In the genomic region with DNA sequence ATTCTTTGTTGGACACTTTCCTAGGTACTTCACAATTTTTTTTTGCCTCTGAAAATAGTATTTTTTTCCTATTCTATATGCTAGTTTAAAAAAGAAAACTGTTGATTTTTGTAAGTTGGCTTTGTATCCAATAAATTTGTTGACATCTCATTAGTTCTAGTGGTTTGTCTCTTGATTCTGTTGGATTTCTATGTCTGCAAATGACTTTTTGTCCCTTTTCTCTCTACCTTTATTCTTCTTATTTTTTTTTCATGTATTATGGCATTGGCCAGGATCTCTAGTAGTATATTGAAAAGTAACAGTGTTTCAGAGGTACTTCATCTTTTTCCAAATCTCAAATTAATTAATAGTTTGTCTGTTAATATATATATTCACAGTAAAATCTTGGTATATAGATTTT, we compare ENCODE assay signal across 40 cellular contexts. TPM values are rescaled to one million over a fixed set of nuclear protein-coding genes. Genes with fewer than 3 reads are reported as not detected.
"Had no signal": no experiment of that assay in that cellular context is flagged by ENCODE, and none has a peak within 500 bp of the region (broad histone marks: within the 10 kb centered on the region; RNA-seq: fewer than 3 reads in every experiment).

No MANE protein-coding gene starts in this region.

- H3K36me3 Mint-ChIP-seq: activated naive CD4-positive, alpha-beta T cell treated with anti-CD3 and anti-CD28 coated beads, Interleukin-2, amount 10 ng/mL, durations not matched to agents 7 days and 5 days; activated naive CD4-positive, alpha-beta T cell treated with anti-CD3 and anti-CD28 coated beads, Interleukin-2, amount 50 U/mL, for 24 hours; activated naive CD4-positive, alpha-beta T cell treated with anti-CD3 and anti-CD28 coated beads, Interleukin-2, amount 50 U/mL, for 72 hours; activated naive CD8-positive, alpha-beta T cell; activated naive CD8-positive, alpha-beta T cell treated with anti-CD3 and anti-CD28 coated beads for 36 hours; activated naive CD8-positive, alpha-beta T cell treated with anti-CD3 and anti-CD28 coated beads, Interleukin-2, amount 10 ng/mL, durations not matched to agents 7 days and 5 days; brain had no signal

- H3K36me3 ChIP-seq: adrenal gland, ascending aorta, brain microvascular endothelial cell, breast epithelium, cardiac muscle cell had no signal

- H3K4me1 ChIP-seq: adrenal gland, ascending aorta, body of pancreas, breast epithelium had no signal

- ATAC-seq: activated naive CD4-positive, alpha-beta T cell treated with anti-CD3 and anti-CD28 coated beads, Interleukin-2, amount 50 U/mL, for 72 hours; activated naive CD8-positive, alpha-beta T cell treated with anti-CD3 and anti-CD28 coated beads, Interleukin-2, amount 50 U/mL, for 24 hours; activated T-cell treated with anti-CD3 and anti-CD28 coated beads, Interleukin-2, amount 50 U/mL, for 4 hours; activated T-cell treated with anti-CD3 and anti-CD28 coated beads, Interleukin-2, amount 50 U/mL, for 72 hours; activated T-helper 17 cell treated with anti-CD3 and anti-CD28 coated beads, Interleukin-2, amount 50 U/mL, for 72 hours; body of pancreas had no signal

- H3K4me1 Mint-ChIP-seq: activated naive CD4-positive, alpha-beta T cell treated with anti-CD3 and anti-CD28 coated beads, Interleukin-2, amount 10 ng/mL, durations not matched to agents 7 days and 5 days; activated naive CD8-positive, alpha-beta T cell treated with anti-CD3 and anti-CD28 coated beads, Interleukin-2, amount 10 ng/mL, durations not matched to agents 7 days and 5 days; activated naive CD8-positive, alpha-beta T cell treated with anti-CD3 and anti-CD28 coated beads, Interleukin-2, amount 50 U/mL, for 24 hours; brain had no signal

- H3K27ac Mint-ChIP-seq: activated naive CD4-positive, alpha-beta T cell treated with anti-CD3 and anti-CD28 coated beads for 36 hours; activated naive CD4-positive, alpha-beta T cell treated with anti-CD3 and anti-CD28 coated beads, Interleukin-2, amount 10 ng/mL, durations not matched to agents 7 days and 5 days; activated naive CD4-positive, alpha-beta T cell treated with anti-CD3 and anti-CD28 coated beads, Interleukin-2, amount 50 U/mL, for 24 hours; activated naive CD4-positive, alpha-beta T cell treated with anti-CD3 and anti-CD28 coated beads, Interleukin-2, amount 50 U/mL, for 72 hours; activated naive CD8-positive, alpha-beta T cell; activated naive CD8-positive, alpha-beta T cell treated with anti-CD3 and anti-CD28 coated beads for 36 hours; activated naive CD8-positive, alpha-beta T cell treated with anti-CD3 and anti-CD28 coated beads, Interleukin-2, amount 10 ng/mL, durations not matched to agents 7 days and 5 days; activated naive CD8-positive, alpha-beta T cell treated with anti-CD3 and anti-CD28 coated beads, Interleukin-2, amount 50 U/mL, for 24 hours; activated T-cell treated with anti-CD3 and anti-CD28 coated beads, Interleukin-2, amount 50 U/mL, for 24 hours; activated T-cell treated with anti-CD3 and anti-CD28 coated beads, Interleukin-2, amount 50 U/mL, for 72 hours; activated T-helper 1 cell treated with anti-CD3 and anti-CD28 coated beads, Interleukin-12 subunit alpha, Interleukin-12 subunit beta, Interleukin-2, Interleukin-4 antibody, amounts not matched to agents 30 ng/mL and 10 ng/mL and 1 ng/mL, durations not matched to agents 14 hours and 24 hours and 36 hours; activated T-helper 17 cell treated with anti-CD3 and anti-CD28 coated beads, Interleukin-2, amount 50 U/mL, for 72 hours; activated T-helper 2 cell treated with anti-CD3 and anti-CD28 coated beads, Interferon-gamma antibody, Interleukin-2, Interleukin-4, amounts not matched to agents 10 μg/mL and 5 μg/mL and 100 μg/mL, durations not matched to agents 14 hours and 24 hours and 36 hours; brain had no signal

- H3K27ac ChIP-seq: adrenal gland, ascending aorta, body of pancreas, brain microvascular endothelial cell, breast epithelium, cardiac muscle cell had no signal

- FAIRE-seq: astrocyte, bronchial epithelial cell had no signal

- H3K27me3 ChIP-seq: adrenal gland, ascending aorta, body of pancreas, brain microvascular endothelial cell, breast epithelium, cardiac muscle cell had no signal

- H3K9me3 ChIP-seq: ascending aorta, body of pancreas had no signal

- H3K4me3 ChIP-seq: adrenal gland, ascending aorta, body of pancreas, breast epithelium, cardiac muscle cell had no signal

- H3K4me3 Mint-ChIP-seq: activated naive CD4-positive, alpha-beta T cell treated with anti-CD3 and anti-CD28 coated beads for 36 hours; activated naive CD4-positive, alpha-beta T cell treated with anti-CD3 and anti-CD28 coated beads, Interleukin-2, amount 10 ng/mL, durations not matched to agents 7 days and 5 days; activated naive CD4-positive, alpha-beta T cell treated with anti-CD3 and anti-CD28 coated beads, Interleukin-2, amount 50 U/mL, for 24 hours; activated naive CD8-positive, alpha-beta T cell; activated naive CD8-positive, alpha-beta T cell treated with anti-CD3 and anti-CD28 coated beads for 36 hours; activated naive CD8-positive, alpha-beta T cell treated with anti-CD3 and anti-CD28 coated beads, Interleukin-2, amount 10 ng/mL, durations not matched to agents 7 days and 5 days; activated naive CD8-positive, alpha-beta T cell treated with anti-CD3 and anti-CD28 coated beads, Interleukin-2, amount 50 U/mL, for 24 hours; activated T-cell treated with anti-CD3 and anti-CD28 coated beads, Interleukin-2, amount 50 U/mL, for 24 hours; activated T-cell treated with anti-CD3 and anti-CD28 coated beads, Interleukin-2, amount 50 U/mL, for 4 hours; activated T-cell treated with anti-CD3 and anti-CD28 coated beads, Interleukin-2, amount 50 U/mL, for 72 hours; activated T-helper 1 cell treated with anti-CD3 and anti-CD28 coated beads, Interleukin-12 subunit alpha, Interleukin-12 subunit beta, Interleukin-2, Interleukin-4 antibody, amounts not matched to agents 30 ng/mL and 10 ng/mL and 1 ng/mL, durations not matched to agents 14 hours and 24 hours and 36 hours; activated T-helper 17 cell treated with anti-CD3 and anti-CD28 coated beads, Interleukin-2, amount 50 U/mL, for 72 hours; brain; central memory CD8-positive, alpha-beta T cell had no signal

- DNase-seq: activated effector memory CD4-positive, alpha-beta T cell treated with anti-CD3 and anti-CD28 coated beads, Interleukin-2, amount 50 U/mL, for 16 hours; activated effector memory CD4-positive, alpha-beta T cell treated with Interleukin-2 at 50 U/mL for 16 hours; activated gamma-delta T cell; activated gamma-delta T cell treated with Interleukin-2 at 50 U/mL for 16 hours; activated naive CD4-positive, alpha-beta T cell; activated naive CD4-positive, alpha-beta T cell treated with anti-CD3 and anti-CD28 coated beads for 36 hours; activated naive CD4-positive, alpha-beta T cell treated with anti-CD3 and anti-CD28 coated beads, Interleukin-2, amount 10 ng/mL, durations not matched to agents 7 days and 5 days; activated naive CD4-positive, alpha-beta T cell treated with anti-CD3 and anti-CD28 coated beads, Interleukin-2, amount 50 U/mL, for 16 hours; activated naive CD4-positive, alpha-beta T cell treated with Interleukin-2 at 50 U/mL for 16 hours; activated naive CD8-positive, alpha-beta T cell treated with anti-CD3 and anti-CD28 coated beads for 36 hours; activated naive CD8-positive, alpha-beta T cell treated with anti-CD3 and anti-CD28 coated beads, Interleukin-2, amount 10 ng/mL, durations not matched to agents 7 days and 5 days; activated naive CD8-positive, alpha-beta T cell treated with anti-CD3 and anti-CD28 coated beads, Interleukin-2, amount 50 U/mL, for 24 hours; activated T-cell treated with anti-CD3 and anti-CD28 coated beads, Interleukin-2, amount 50 U/mL, for 1 hour; activated T-cell treated with anti-CD3 and anti-CD28 coated beads, Interleukin-2, amount 50 U/mL, for 24 hours; activated T-cell treated with anti-CD3 and anti-CD28 coated beads, Interleukin-2, amount 50 U/mL, for 4 hours; activated T-cell treated with anti-CD3 and anti-CD28 coated beads, Interleukin-2, amount 50 U/mL, for 48 hours; activated T-cell treated with anti-CD3 and anti-CD28 coated beads, Interleukin-2, amount 50 U/mL, for 72 hours; adrenal gland; amniotic stem cell; amygdala; anterior cingulate cortex; aorta; body of pancreas; brain microvascular endothelial cell; caudate nucleus; central memory CD4-positive, alpha-beta T cell; cerebellar nuclear complex had no signal

RNA-seq across cellular contexts. Expression of a gene that starts 59.1 kb away (rescaled TPM):
- total RNA-seq: activated naive CD4-positive, alpha-beta T cell treated with anti-CD3 and anti-CD28 coated beads for 36 hours; activated naive CD4-positive, alpha-beta T cell treated with anti-CD3 and anti-CD28 coated beads, Interleukin-2, amount 50 U/mL, for 72 hours; activated naive CD8-positive, alpha-beta T cell treated with anti-CD3 and anti-CD28 coated beads for 36 hours; activated naive CD8-positive, alpha-beta T cell treated with anti-CD3 and anti-CD28 coated beads, Interleukin-2, amount 10 ng/mL, durations not matched to agents 7 days and 5 days; activated T-cell treated with anti-CD3 and anti-CD28 coated beads, Interleukin-2, amount 50 U/mL, for 4 hours; activated T-helper 1 cell treated with anti-CD3 and anti-CD28 coated beads, Interleukin-12 subunit alpha, Interleukin-12 subunit beta, Interleukin-2, Interleukin-4 antibody, amounts not matched to agents 30 ng/mL and 10 ng/mL and 1 ng/mL, durations not matched to agents 14 hours and 24 hours and 36 hours; activated T-helper 2 cell treated with anti-CD3 and anti-CD28 coated beads, Interferon-gamma antibody, Interleukin-2, Interleukin-4, amounts not matched to agents 10 μg/mL and 5 μg/mL and 100 μg/mL, durations not matched to agents 14 hours and 24 hours and 36 hours; bronchial epithelial cell had no signal
